Comparison of ENCODE assay signal across 8 cellular contexts in the genomic region with DNA sequence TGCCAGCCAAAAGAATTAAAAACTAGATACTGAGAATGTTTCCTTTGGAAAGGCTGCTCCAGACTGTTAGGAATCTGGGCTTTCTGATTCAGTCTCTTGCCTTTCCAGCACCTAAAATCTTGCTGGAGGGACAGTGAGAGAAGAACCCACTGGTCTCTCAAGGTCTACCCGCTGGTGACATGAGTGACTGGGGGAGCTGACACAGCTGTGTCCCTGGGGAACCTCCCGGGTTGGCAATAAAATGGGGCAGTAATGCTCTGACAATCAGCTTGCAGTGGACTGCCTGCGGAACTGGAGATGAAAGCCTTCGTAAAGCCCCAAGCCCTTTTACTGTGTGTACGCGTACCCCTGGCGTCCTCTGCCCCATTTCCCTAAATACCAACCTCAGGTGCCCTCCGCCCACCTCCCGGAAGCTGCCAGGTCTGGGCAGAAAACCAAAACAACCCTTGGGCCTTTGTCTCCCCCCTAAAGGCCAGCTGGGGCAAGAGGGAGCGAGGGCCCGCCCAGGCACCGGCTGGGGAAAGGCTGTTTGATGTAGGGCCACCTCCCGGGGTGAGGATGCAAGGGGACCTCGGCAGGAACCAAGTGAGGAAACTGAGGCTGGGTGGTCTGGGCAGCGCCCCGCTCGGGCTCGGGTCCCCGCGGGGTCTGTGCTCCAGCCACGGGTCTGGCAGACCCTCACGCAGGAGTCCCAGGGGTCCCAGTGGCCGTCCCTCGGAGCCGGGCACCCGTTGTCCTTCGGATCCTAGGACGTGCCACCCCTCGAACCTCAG. TPM values are rescaled to one million over a fixed set of nuclear protein-coding genes. Genes with fewer than 3 reads are reported as not detected.
DNase-seq lines count a peak whose midpoint lies in the region; ATAC-seq and TF ChIP-seq lines count a peak whose summit lies in the region.

No MANE protein-coding gene starts in this region.

- peak; percentile 11 for ATAC-seq in HG02973 (IDR thresholded peaks at IDR 0.05; ENCODE audit: unreplicated experiment)

- H3K4me3 ChIP-seq in BE2C (ENCODE audit: low read depth, low read length) (peak overlapping the region; percentile 83), osteoblast (ENCODE audit: insufficient read depth, low read length) (peak overlapping the region; percentile 98)

- H4K20me1 ChIP-seq in osteoblast (ENCODE audit: insufficient read depth, low read length): peaks cover 24% of the 10 kb centered on the region

- peaks cover 55% of the 10 kb centered on the region for H3K79me2 ChIP-seq in osteoblast (ENCODE audit: insufficient read depth, low read length)

- H3K36me3 ChIP-seq in BE2C (no peaks in the 10 kb centered on the region), osteoblast (ENCODE audit: insufficient read depth, low read length) (peaks cover 21% of the 10 kb centered on the region)

- peak overlapping the region; percentile 81 for H3K4me2 ChIP-seq in osteoblast (ENCODE audit: insufficient read depth, low read length)

- no peak for TF ChIP-seq POLR2A in erythroblast (IDR thresholded peaks at IDR 0.05; ENCODE audit: low read length)

- peak overlapping the region; percentile 85 for H3K27ac ChIP-seq in osteoblast (ENCODE audit: low read depth, low read length)

- H3K27me3 ChIP-seq in BE2C (no peaks in the 10 kb centered on the region), osteoblast (ENCODE audit: insufficient read depth, low read length) (no peaks in the 10 kb centered on the region)

- H3K9me3 ChIP-seq in BE2C (no peaks in the 10 kb centered on the region), osteoblast (ENCODE audit: low read depth, low read length) (no peaks in the 10 kb centered on the region)

- H2AFZ ChIP-seq in osteoblast (ENCODE audit: low read length): no peak overlapping the region

- peaks cover 5% of the 10 kb centered on the region for H3K4me1 ChIP-seq in BE2C
- H3K4me1 ChIP-seq in osteoblast (ENCODE audit: insufficient read depth, low read length): peaks cover 17% of the 10 kb centered on the region

- no peak for DNase-seq in BE2C
- DNase-seq in activated CD4-positive, alpha-beta T cell treated with anti-CD3 and anti-CD28 coated beads, Interleukin-2, amount 50 U/mL, for 48 hours: peak; percentile 30 to 38
- peak; percentile 32 to 46 for DNase-seq in erythroblast (lab: John Stamatoyannopoulos, UW)
- peak; percentile 53 for DNase-seq in osteoblast (ENCODE audit: insufficient read length, low spot score, missing footprints)
- no peak for DNase-seq in mesenteric fat pad (ENCODE audit: low spot score)
- DNase-seq in NCI-H1417 treated with DMSO at 0.1 percent for 48 hours (lab: John Stamatoyannopoulos, UW): no peak
- no peak for DNase-seq in NCI-H345 treated with DMSO at 0.1 percent for 48 hours (lab: John Stamatoyannopoulos, UW; ENCODE audit: unreplicated experiment)

- no peak for TF ChIP-seq CTCF in BE2C (IDR thresholded peaks at IDR 0.05; ENCODE audit: low read depth, low read length)
- TF ChIP-seq CTCF in osteoblast (IDR thresholded peaks at IDR 0.05; ENCODE audit: extremely low read depth, low read depth, low read length): no peak

RNA-seq across cellular contexts. Expression of gene CARS1, which starts 0.7 kb away (rescaled TPM):
- 134 TPM for polyA plus RNA-seq in BE2C (2012; ENCODE audit: insufficient read depth, insufficient read length, low read depth)
- 99.3 and 106 TPM in 2 replicates for total RNA-seq in osteoblast
- total RNA-seq in mesenteric fat pad: 69.4 TPM

Comparison
In these comparisons a context has a peak if more than half of its experiments do, and no peak if none do; other contexts are left out.
1. DNase-seq: peak in activated CD4-positive, alpha-beta T cell treated with anti-CD3 and anti-CD28 coated beads, Interleukin-2, amount 50 U/mL, for 48 hours (2 of 2), erythroblast (2 of 2) and osteoblast (single experiment); none in BE2C (single experiment), mesenteric fat pad (single experiment), NCI-H1417 treated with DMSO at 0.1 percent for 48 hours (single experiment) and NCI-H345 treated with DMSO at 0.1 percent for 48 hours (single experiment).